1 cellular context compared by ENCODE assay signal in genomic region chr7:14270099-14270498, GRCh38.
TF ChIP-seq lines count a peak whose summit lies in the region.

No MANE protein-coding gene starts in this region.

TF ChIP-seq in GM23338, 12 proteins besides CTCF, POLR2A, EP300 and RAD21 (continued from another document):
- TF ChIP-seq ZNF462 (CRISPR knock-in tag; IDR thresholded peaks at IDR 0.05) (no peak), STAT1 (IDR thresholded peaks at IDR 0.05; ENCODE audit: unreplicated experiment) (no peak), CREB1 (CRISPR knock-in tag; IDR thresholded peaks at IDR 0.05; ENCODE audit: low read depth) (no peak), POLR2AphosphoS5 (IDR thresholded peaks at IDR 0.05; ENCODE audit: low read depth) (no peak), JUNB (IDR thresholded peaks at IDR 0.05; ENCODE audit: unreplicated experiment) (no peak), ETS1 (IDR thresholded peaks at IDR 0.05) (no peak), EZH2 (IDR thresholded peaks at IDR 0.05; ENCODE audit: low read depth, unreplicated experiment) (no peak), ZNF114 (CRISPR knock-in tag; IDR thresholded peaks at IDR 0.05) (no peak), NANOG (IDR thresholded peaks at IDR 0.05; ENCODE audit: borderline replicate concordance) (no peak), EZH2phosphoT487 (IDR thresholded peaks at IDR 0.05; ENCODE audit: unreplicated experiment) (no peak)
